1 cellular context compared by ENCODE assay signal in the genomic region with DNA sequence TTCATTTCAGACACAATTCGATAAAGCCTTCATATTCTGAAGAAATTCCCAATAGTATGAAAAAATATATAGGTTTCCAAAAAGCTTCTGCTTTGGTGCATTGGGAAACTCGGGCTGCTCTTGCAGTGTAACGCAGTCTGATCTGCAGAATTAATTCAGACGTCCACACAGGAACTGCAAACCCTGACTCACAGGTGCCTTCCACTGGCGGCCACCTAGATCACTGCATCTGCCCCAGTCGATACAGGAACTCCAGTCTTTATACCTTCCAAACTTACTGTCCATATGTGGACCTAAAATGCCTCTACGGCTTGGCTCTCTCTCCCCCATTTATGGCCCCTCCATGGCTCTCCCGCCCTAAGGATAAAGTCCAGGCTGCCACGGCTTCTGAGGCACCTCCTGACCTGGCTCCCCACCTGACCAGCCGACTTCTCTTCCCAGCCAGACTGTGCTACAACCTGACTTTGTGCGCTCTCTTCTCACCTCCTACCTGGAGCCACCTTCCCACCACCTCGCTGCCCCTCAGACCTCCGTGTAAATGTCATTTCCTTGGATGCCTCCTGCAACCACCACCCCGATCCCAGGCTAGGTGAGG.
TF ChIP-seq lines count a peak whose summit lies in the region.

No MANE protein-coding gene starts in this region.

TF ChIP-seq in HepG2, 621 proteins besides CTCF, POLR2A, EP300 and RAD21 (continued from another document and continues in another):
- TF ChIP-seq MYPOP (CRISPR knock-in tag; IDR thresholded peaks at IDR 0.05) (peak; percentile 58; the same call in 1 of the 2 replicates), ZNF234 (CRISPR knock-in tag; conservative IDR thresholded peaks at IDR 0.05) (no peak), SP5 (CRISPR knock-in tag; IDR thresholded peaks at IDR 0.05; ENCODE audit: borderline replicate concordance, low read depth) (peak; percentile 49; the same call in 1 of the 2 replicates), AGO1 (IDR thresholded peaks at IDR 0.05; ENCODE audit: low read depth, low read length, poor library complexity, severe bottlenecking) (no peak), NR2C2 (CRISPR knock-in tag; IDR thresholded peaks at IDR 0.05; ENCODE audit: borderline replicate concordance) (no peak), KLF12 (CRISPR knock-in tag; IDR thresholded peaks at IDR 0.05; ENCODE audit: borderline replicate concordance) (no peak), NCOA2 (CRISPR knock-in tag; IDR thresholded peaks at IDR 0.05) (no peak), CEBPB (IDR thresholded peaks at IDR 0.05; ENCODE audit: borderline replicate concordance, low read depth, low read length) (no peak), ZBTB4 (CRISPR knock-in tag; IDR thresholded peaks at IDR 0.05; ENCODE audit: borderline replicate concordance) (no peak), SAP130 (CRISPR knock-in tag; IDR thresholded peaks at IDR 0.05; ENCODE audit: low read depth) (0 out of 2 replicates have a peak, but pooled peaks have one; percentile 14), HOXA9 (CRISPR knock-in tag; IDR thresholded peaks at IDR 0.05; ENCODE audit: borderline replicate concordance) (no peak), HMG20B (CRISPR knock-in tag; conservative IDR thresholded peaks at IDR 0.05) (no peak), ZBTB26 (CRISPR knock-in tag; IDR thresholded peaks at IDR 0.05; ENCODE audit: borderline replicate concordance) (no peak), CCAR2 (optimal IDR thresholded peaks at IDR 0.05; ENCODE audit: low read depth, low read length) (no peak), TEAD2 (CRISPR knock-in tag; IDR thresholded peaks at IDR 0.05) (0 out of 2 replicates have a peak, but pooled peaks have one; percentile 41), NFAT5 (CRISPR knock-in tag; IDR thresholded peaks at IDR 0.05) (no peak), ZNF431 (CRISPR knock-in tag; IDR thresholded peaks at IDR 0.05; ENCODE audit: borderline replicate concordance, low read depth) (no peak), NAIF1 (CRISPR knock-in tag; IDR thresholded peaks at IDR 0.05; ENCODE audit: borderline replicate concordance) (no peak), ELF3 (CRISPR knock-in tag; IDR thresholded peaks at IDR 0.05) (0 out of 2 replicates have a peak, but pooled peaks have one; percentile 22), ZNF558 (CRISPR knock-in tag; IDR thresholded peaks at IDR 0.05; ENCODE audit: borderline replicate concordance) (no peak), SMC3 (IDR thresholded peaks at IDR 0.05; ENCODE audit: low read length) (peak; percentile 32; the same call in 1 of the 2 replicates), GLI4 (CRISPR knock-in tag; IDR thresholded peaks at IDR 0.05; ENCODE audit: borderline replicate concordance) (no peak), ZNF646 (CRISPR knock-in tag; IDR thresholded peaks at IDR 0.05) (0 out of 2 replicates have a peak, but pooled peaks have one; percentile 41)
- TF ChIP-seq, protein P1, sequence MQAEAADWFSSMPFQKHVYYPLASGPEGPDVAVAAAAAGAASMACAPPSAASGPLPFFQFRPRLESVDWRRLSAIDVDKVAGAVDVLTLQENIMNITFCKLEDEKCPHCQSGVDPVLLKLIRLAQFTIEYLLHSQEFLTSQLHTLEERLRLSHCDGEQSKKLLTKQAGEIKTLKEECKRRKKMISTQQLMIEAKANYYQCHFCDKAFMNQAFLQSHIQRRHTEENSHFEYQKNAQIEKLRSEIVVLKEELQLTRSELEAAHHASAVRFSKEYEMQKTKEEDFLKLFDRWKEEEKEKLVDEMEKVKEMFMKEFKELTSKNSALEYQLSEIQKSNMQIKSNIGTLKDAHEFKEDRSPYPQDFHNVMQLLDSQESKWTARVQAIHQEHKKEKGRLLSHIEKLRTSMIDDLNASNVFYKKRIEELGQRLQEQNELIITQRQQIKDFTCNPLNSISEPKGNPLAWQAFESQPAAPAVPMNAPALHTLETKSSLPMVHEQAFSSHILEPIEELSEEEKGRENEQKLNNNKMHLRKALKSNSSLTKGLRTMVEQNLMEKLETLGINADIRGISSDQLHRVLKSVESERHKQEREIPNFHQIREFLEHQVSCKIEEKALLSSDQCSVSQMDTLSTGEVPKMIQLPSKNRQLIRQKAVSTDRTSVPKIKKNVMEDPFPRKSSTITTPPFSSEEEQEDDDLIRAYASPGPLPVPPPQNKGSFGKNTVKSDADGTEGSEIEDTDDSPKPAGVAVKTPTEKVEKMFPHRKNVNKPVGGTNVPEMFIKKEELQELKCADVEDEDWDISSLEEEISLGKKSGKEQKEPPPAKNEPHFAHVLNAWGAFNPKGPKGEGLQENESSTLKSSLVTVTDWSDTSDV (CRISPR knock-in tag; IDR thresholded peaks at IDR 0.05): no peak
- TF ChIP-seq, protein P2, sequence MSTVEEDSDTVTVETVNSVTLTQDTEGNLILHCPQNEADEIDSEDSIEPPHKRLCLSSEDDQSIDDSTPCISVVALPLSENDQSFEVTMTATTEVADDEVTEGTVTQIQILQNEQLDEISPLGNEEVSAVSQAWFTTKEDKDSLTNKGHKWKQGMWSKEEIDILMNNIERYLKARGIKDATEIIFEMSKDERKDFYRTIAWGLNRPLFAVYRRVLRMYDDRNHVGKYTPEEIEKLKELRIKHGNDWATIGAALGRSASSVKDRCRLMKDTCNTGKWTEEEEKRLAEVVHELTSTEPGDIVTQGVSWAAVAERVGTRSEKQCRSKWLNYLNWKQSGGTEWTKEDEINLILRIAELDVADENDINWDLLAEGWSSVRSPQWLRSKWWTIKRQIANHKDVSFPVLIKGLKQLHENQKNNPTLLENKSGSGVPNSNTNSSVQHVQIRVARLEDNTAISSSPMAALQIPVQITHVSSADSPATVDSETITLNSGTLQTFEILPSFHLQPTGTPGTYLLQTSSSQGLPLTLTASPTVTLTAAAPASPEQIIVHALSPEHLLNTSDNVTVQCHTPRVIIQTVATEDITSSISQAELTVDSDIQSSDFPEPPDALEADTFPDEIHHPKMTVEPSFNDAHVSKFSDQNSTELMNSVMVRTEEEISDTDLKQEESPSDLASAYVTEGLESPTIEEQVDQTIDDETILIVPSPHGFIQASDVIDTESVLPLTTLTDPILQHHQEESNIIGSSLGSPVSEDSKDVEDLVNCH (CRISPR knock-in tag; IDR thresholded peaks at IDR 0.05): no peak
